13 cellular contexts compared by ENCODE assay signal in the genomic region with DNA sequence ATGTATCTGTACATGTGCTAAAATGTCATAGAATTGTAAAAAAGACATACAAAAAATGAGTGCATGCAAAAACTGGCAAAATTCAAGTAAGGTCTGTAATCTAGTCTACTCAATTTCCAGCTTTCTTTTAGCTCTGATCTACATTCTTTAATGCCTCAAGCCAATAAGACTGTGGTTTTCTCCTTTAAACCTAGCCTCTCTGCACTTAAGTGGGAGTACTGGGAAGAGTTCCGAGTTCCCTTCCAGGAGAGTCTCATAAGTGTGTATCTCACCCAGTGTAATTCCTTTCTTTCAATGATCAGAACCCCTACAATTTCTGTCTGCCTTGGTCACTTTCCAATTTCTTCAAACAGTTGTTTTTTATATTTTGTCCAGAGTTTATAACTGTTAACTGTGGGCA.
A peak's percentile ranks its signal among the peaks of the same experiment; 100 is the strongest.
DNase-seq lines count a peak whose midpoint lies in the region; ATAC-seq lines count a peak whose summit lies in the region.
"Had no signal": no experiment of that assay in that cellular context is flagged by ENCODE, and none has a peak within 500 bp of the region (broad histone marks: within the 10 kb centered on the region; RNA-seq: fewer than 3 reads in every experiment).

No MANE protein-coding gene starts in this region.

- peak; percentile 7 for DNase-seq in GM03348 (ENCODE audit: low spot score)
- peak; percentile 88 for DNase-seq in NCI-H2227 treated with DMSO at 0.1 percent for 48 hours (lab: John Stamatoyannopoulos, UW)
- DNase-seq in fibroblast of peridontal ligament (ENCODE audit: extremely low read depth), result peak; percentile 15
- peak; percentile 32 for DNase-seq in superior temporal gyrus (ENCODE audit: extremely low spot score)
- DNase-seq in NCI-H2029 treated with DMSO at 0.1 percent for 48 hours (lab: John Stamatoyannopoulos, UW), result no peak
- no peak for DNase-seq in cerebellar cortex (ENCODE audit: low spot score)
- DNase-seq: ACHN; CD4-positive, CD25-positive, alpha-beta regulatory T cell; DMS 273 treated with DMSO at 0.1 percent for 48 hours; H9 had no signal

- no peak for ATAC-seq in HG03175 (IDR thresholded peaks at IDR 0.05; ENCODE audit: unreplicated experiment)
- ATAC-seq: GM12878, GM23338 had no signal

Comparison
In these comparisons a context has a peak if more than half of its experiments do, and no peak if none do; other contexts are left out.
1. DNase-seq: peak in GM03348 (single experiment), NCI-H2227 treated with DMSO at 0.1 percent for 48 hours (single experiment), fibroblast of peridontal ligament (single experiment) and superior temporal gyrus (single experiment); none in NCI-H2029 treated with DMSO at 0.1 percent for 48 hours (single experiment) and cerebellar cortex (single experiment).